Comparison of ENCODE assay signal across 17 cellular contexts in genomic region chr2:109067829-109068152, GRCh38.
"Had no signal": no experiment of that assay in that cellular context is flagged by ENCODE, and none has a peak within 500 bp of the region (broad histone marks: within the 10 kb centered on the region; RNA-seq: fewer than 3 reads in every experiment).

No MANE protein-coding gene starts in this region.

- H3K36me3 Mint-ChIP-seq: stimulated activated naive B cell treated with anti-CD40 and anti-IgM and Interleukin-4, amounts not matched to agents 10 μg/mL and 1 μg/mL and 100 μg/mL, for 72 hours had no signal

- H3K9me3 ChIP-seq: left ventricle myocardium inferior, neutrophil, sigmoid colon, thyroid gland had no signal

- H3K4me1 Mint-ChIP-seq: activated naive CD8-positive, alpha-beta T cell treated with anti-CD3 and anti-CD28 coated beads, Interleukin-2, amount 10 ng/mL, durations not matched to agents 7 days and 5 days; activated T-helper 17 cell treated with anti-CD3 and anti-CD28 coated beads, Interleukin-2, amount 50 U/mL, for 72 hours; naive B cell; stimulated activated naive B cell treated with anti-CD40 and anti-IgM and Interleukin-4, amounts not matched to agents 10 μg/mL and 1 μg/mL and 100 μg/mL, for 72 hours had no signal

- H3K4me3 ChIP-seq: dorsolateral prefrontal cortex, left ventricle myocardium inferior, sigmoid colon, thyroid gland had no signal

- ATAC-seq: activated CD4-positive, alpha-beta T cell treated with anti-CD3 and anti-CD28 coated beads for 36 hours; activated T-helper 17 cell treated with anti-CD3 and anti-CD28 coated beads, Interleukin-2, amount 50 U/mL, for 72 hours; stimulated activated naive B cell treated with anti-CD40 and anti-IgM and Interleukin-4, amounts not matched to agents 10 μg/mL and 1 μg/mL and 100 μg/mL, for 72 hours had no signal

- H3K27ac Mint-ChIP-seq: activated CD4-positive, alpha-beta T cell treated with anti-CD3 and anti-CD28 coated beads for 36 hours; activated naive CD8-positive, alpha-beta T cell treated with anti-CD3 and anti-CD28 coated beads, Interleukin-2, amount 10 ng/mL, durations not matched to agents 7 days and 5 days; activated T-helper 17 cell treated with anti-CD3 and anti-CD28 coated beads, Interleukin-2, amount 50 U/mL, for 72 hours; stimulated activated naive B cell treated with anti-CD40 and anti-IgM and Interleukin-4, amounts not matched to agents 10 μg/mL and 1 μg/mL and 100 μg/mL, for 72 hours had no signal

- H3K9me3 Mint-ChIP-seq: activated naive CD8-positive, alpha-beta T cell treated with anti-CD3 and anti-CD28 coated beads, Interleukin-2, amount 10 ng/mL, durations not matched to agents 7 days and 5 days had no signal

- H3K27me3 ChIP-seq: dorsolateral prefrontal cortex, neutrophil, sigmoid colon, thyroid gland had no signal

- DNase-seq: activated CD4-positive, alpha-beta T cell treated with anti-CD3 and anti-CD28 coated beads for 36 hours; activated CD4-positive, alpha-beta T cell treated with anti-CD3 and anti-CD28 coated beads, Interleukin-2, amount 50 U/mL, for 48 hours; activated naive CD4-positive, alpha-beta T cell treated with Interleukin-2 at 50 U/mL for 16 hours; activated naive CD8-positive, alpha-beta T cell treated with anti-CD3 and anti-CD28 coated beads, Interleukin-2, amount 10 ng/mL, durations not matched to agents 7 days and 5 days; erythroblast; kidney; left ventricle myocardium inferior; mammary epithelial cell; naive B cell; sigmoid colon; stimulated activated naive B cell treated with anti-CD40 and anti-IgM and Interleukin-4, amounts not matched to agents 10 μg/mL and 1 μg/mL and 100 μg/mL, for 72 hours; T-helper 2 cell; thyroid gland had no signal

- H3K36me3 ChIP-seq: left ventricle myocardium inferior, neutrophil, sigmoid colon, thyroid gland had no signal

- H3K27me3 Mint-ChIP-seq: activated CD4-positive, alpha-beta T cell treated with anti-CD3 and anti-CD28 coated beads for 36 hours; activated naive CD8-positive, alpha-beta T cell treated with anti-CD3 and anti-CD28 coated beads, Interleukin-2, amount 10 ng/mL, durations not matched to agents 7 days and 5 days; activated T-helper 17 cell treated with anti-CD3 and anti-CD28 coated beads, Interleukin-2, amount 50 U/mL, for 72 hours had no signal

- H3K4me1 ChIP-seq: sigmoid colon, thyroid gland had no signal

- H3K27ac ChIP-seq: dorsolateral prefrontal cortex, left ventricle myocardium inferior, neutrophil, sigmoid colon, thyroid gland, VCaP had no signal

- H3K4me3 Mint-ChIP-seq: activated CD4-positive, alpha-beta T cell treated with anti-CD3 and anti-CD28 coated beads for 36 hours; activated naive CD8-positive, alpha-beta T cell treated with anti-CD3 and anti-CD28 coated beads, Interleukin-2, amount 10 ng/mL, durations not matched to agents 7 days and 5 days; activated T-helper 17 cell treated with anti-CD3 and anti-CD28 coated beads, Interleukin-2, amount 50 U/mL, for 72 hours; naive B cell; stimulated activated naive B cell treated with anti-CD40 and anti-IgM and Interleukin-4, amounts not matched to agents 10 μg/mL and 1 μg/mL and 100 μg/mL, for 72 hours had no signal
